Comparison of ENCODE assay signal across 15 cellular contexts in the genomic region with DNA sequence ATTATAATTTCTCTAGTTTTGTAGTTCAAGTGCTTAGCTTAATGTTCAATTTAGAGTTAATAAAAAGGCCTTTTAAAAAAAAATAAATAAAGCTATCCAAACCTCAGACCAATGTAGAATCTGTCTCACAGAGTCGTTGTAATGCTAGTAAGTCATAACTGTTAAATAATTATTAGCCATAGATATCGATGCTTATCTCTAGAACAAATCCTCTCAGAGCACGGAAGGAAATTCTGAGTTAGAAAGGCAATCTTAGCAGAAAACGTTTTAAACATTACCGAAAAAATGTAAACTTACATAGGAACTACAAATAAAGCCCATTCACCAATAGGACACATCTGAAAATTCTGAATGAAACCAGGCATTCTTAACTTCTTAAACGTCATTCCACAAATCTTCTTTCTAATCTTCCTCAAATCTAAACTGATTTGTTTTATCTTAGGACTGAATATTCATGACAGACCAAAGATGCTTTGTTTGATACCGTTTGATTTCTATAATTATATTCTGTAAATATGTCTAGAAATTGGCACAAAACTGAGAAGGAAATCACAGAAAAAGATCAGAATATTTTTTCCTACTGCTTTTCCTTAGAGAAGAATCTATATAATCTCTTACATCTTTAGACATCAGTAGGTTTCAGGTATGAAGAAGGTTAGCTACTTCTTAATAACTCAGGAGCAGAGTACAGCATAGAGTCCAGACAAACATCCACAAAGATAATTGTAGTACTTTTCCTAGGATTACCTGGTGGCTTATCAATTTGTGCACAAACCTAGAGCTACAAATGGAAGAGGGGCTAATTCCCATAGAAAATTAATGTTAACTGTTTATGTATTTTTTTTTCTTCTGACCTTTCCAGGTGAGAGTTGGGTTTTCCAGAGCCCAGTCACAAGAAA.
"Had no signal": no experiment of that assay in that cellular context is flagged by ENCODE, and none has a peak within 500 bp of the region (broad histone marks: within the 10 kb centered on the region; RNA-seq: fewer than 3 reads in every experiment).

No MANE protein-coding gene starts in this region.

- H3K4me2 ChIP-seq: neural progenitor cell had no signal

- H3K4me3 ChIP-seq: gastrocnemius medialis, heart right ventricle, lung, neural progenitor cell, pancreas, stomach, testis had no signal

- H3K9me3 ChIP-seq: gastrocnemius medialis, heart right ventricle, pancreas, stomach, testis had no signal

- ATAC-seq: activated CD8-positive, alpha-beta memory T cell treated with anti-CD3 and anti-CD28 coated beads, Interleukin-2, amount 10 ng/mL, durations not matched to agents 7 days and 5 days; gastrocnemius medialis; heart right ventricle had no signal

- H3K27ac ChIP-seq: gastrocnemius medialis, heart right ventricle, neural progenitor cell, pancreas, stomach, testis, WERI-Rb-1 had no signal

- H3K4me1 ChIP-seq: gastrocnemius medialis, heart right ventricle, neural progenitor cell, pancreas, stomach, testis had no signal

- H3K36me3 ChIP-seq: gastrocnemius medialis, heart right ventricle, neural progenitor cell, pancreas, stomach, WERI-Rb-1 had no signal

- H3K9ac ChIP-seq: neural progenitor cell had no signal

- H3K27me3 ChIP-seq: gastrocnemius medialis, neural progenitor cell, pancreas, stomach, testis had no signal

- FAIRE-seq: pancreas had no signal

- H2AFZ ChIP-seq: neural progenitor cell had no signal

- DNase-seq: activated CD4-positive, alpha-beta T cell treated with anti-CD3 and anti-CD28 coated beads, Interleukin-2, amount 50 U/mL, for 48 hours; activated CD8-positive, alpha-beta memory T cell treated with anti-CD3 and anti-CD28 coated beads, Interleukin-2, amount 10 ng/mL, durations not matched to agents 7 days and 5 days; activated naive CD4-positive, alpha-beta T cell treated with anti-CD3 and anti-CD28 coated beads, Interleukin-2, amount 50 U/mL, for 16 hours; activated T-cell treated with anti-CD3 and anti-CD28 coated beads, Interleukin-2, amount 50 U/mL, for 1 hour; gastrocnemius medialis; heart right ventricle; midbrain; pancreas; stimulated activated CD4-positive, alpha-beta T cell treated with anti-CD3 and anti-CD28 coated beads, Interleukin-12 subunit alpha, Interleukin-12 subunit beta, amount 100 ng/mL, for 4 hours; stimulated activated CD4-positive, alpha-beta T cell treated with anti-CD3 and anti-CD28 coated beads, Interleukin-2, amount 100 ng/mL, for 24 hours; stomach; testis; WERI-Rb-1 had no signal
